1 cellular context compared by ENCODE assay signal in the genomic region with DNA sequence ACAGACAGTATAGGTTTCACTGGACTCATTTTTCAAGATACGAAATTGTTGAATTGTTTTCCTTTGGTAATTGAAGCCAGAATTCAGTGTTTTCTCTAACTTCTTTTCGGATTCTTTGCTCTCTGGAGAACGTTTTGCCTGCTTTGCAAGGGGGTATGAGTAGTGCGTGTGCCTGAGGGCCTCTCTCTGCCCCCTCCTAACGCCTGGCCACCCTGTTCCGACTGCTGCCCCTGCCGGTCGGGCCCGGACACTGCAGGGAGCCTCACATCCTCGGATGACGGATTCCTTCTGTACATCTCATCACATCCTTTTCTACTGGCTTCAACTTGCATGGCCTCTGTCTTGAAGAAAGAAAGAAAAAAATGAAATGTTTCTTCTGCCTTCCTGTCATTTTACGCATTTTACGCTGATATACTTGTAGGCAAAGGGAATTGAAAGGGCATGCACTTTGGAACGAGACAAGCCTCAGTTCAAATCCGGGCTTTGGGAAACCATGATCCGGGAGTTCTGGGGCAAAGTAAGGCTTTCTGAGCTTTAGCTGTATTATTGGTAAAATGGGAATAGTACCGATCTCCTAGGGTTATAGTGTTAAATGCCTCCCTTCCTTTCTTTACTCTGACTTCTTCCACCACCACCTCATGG.
TF ChIP-seq lines count a peak whose summit lies in the region.

No MANE protein-coding gene starts in this region.

TF ChIP-seq in HepG2, 621 proteins besides CTCF, POLR2A, EP300 and RAD21 (continued from another document):
- TF ChIP-seq, protein P1, sequence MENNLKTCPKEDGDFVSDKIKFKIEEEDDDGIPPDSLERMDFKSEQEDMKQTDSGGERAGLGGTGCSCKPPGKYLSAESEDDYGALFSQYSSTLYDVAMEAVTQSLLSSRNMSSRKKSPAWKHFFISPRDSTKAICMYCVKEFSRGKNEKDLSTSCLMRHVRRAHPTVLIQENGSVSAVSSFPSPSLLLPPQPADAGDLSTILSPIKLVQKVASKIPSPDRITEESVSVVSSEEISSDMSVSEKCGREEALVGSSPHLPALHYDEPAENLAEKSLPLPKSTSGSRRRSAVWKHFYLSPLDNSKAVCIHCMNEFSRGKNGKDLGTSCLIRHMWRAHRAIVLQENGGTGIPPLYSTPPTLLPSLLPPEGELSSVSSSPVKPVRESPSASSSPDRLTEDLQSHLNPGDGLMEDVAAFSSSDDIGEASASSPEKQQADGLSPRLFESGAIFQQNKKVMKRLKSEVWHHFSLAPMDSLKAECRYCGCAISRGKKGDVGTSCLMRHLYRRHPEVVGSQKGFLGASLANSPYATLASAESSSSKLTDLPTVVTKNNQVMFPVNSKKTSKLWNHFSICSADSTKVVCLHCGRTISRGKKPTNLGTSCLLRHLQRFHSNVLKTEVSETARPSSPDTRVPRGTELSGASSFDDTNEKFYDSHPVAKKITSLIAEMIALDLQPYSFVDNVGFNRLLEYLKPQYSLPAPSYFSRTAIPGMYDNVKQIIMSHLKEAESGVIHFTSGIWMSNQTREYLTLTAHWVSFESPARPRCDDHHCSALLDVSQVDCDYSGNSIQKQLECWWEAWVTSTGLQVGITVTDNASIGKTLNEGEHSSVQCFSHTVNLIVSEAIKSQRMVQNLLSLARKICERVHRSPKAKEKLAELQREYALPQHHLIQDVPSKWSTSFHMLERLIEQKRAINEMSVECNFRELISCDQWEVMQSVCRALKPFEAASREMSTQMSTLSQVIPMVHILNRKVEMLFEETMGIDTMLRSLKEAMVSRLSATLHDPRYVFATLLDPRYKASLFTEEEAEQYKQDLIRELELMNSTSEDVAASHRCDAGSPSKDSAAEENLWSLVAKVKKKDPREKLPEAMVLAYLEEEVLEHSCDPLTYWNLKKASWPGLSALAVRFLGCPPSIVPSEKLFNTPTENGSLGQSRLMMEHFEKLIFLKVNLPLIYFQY (CRISPR knock-in tag; IDR thresholded peaks at IDR 0.05; ENCODE audit: borderline replicate concordance): no peak
- TF ChIP-seq, protein P2, sequence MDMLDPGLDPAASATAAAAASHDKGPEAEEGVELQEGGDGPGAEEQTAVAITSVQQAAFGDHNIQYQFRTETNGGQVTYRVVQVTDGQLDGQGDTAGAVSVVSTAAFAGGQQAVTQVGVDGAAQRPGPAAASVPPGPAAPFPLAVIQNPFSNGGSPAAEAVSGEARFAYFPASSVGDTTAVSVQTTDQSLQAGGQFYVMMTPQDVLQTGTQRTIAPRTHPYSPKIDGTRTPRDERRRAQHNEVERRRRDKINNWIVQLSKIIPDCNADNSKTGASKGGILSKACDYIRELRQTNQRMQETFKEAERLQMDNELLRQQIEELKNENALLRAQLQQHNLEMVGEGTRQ (IDR thresholded peaks at IDR 0.05; ENCODE audit: low read depth, low read length): no peak
- TF ChIP-seq, protein P2 (CRISPR knock-in tag; IDR thresholded peaks at IDR 0.05; ENCODE audit: borderline replicate concordance): no peak
